In genomic region chr11:122406466-122406865, GRCh38 we compare ENCODE assay signal across 9 cellular contexts.
"Had no signal": no experiment of that assay in that cellular context is flagged by ENCODE, and none has a peak within 500 bp of the region (broad histone marks: within the 10 kb centered on the region; RNA-seq: fewer than 3 reads in every experiment).

No MANE protein-coding gene starts in this region.

- H2AFZ ChIP-seq: GM23338 had no signal

- H3K36me3 ChIP-seq: HAP-1 had no signal

- H3K9me3 ChIP-seq: HAP-1 had no signal

- H3K4me3 ChIP-seq: GM23338, HAP-1, K562 had no signal

- DNase-seq: HFFc6 had no signal

- H3K9me3 Mint-ChIP-seq: GM23338, HFFc6 had no signal

- ATAC-seq: GM23338, HCT116, HepG2, K562 had no signal

- H3K4me2 ChIP-seq: GM23338 had no signal

- H3K27ac ChIP-seq: HL-60 had no signal

- H3K4me3 Mint-ChIP-seq: GM23338, HFFc6 had no signal

- H3K27ac Mint-ChIP-seq: GM23338, HFFc6 had no signal

- H3K4me1 ChIP-seq: HAP-1 had no signal

- FAIRE-seq: H1, H54, HepG2, K562 had no signal
